ENCODE assay signal across 1 cellular context in genomic region chr21:33848252-33848953, GRCh38.
A peak's percentile ranks its signal among the peaks of the same experiment; 100 is the strongest.
TF ChIP-seq lines count a peak whose summit lies in the region.

No MANE protein-coding gene starts in this region.

TF ChIP-seq in HEK293, 187 proteins besides CTCF, POLR2A, EP300 and RAD21 (continued from another document and continues in another):
- TF ChIP-seq ZNF692 (tag by site-specific recombination; IDR thresholded peaks at IDR 0.05), result no peak
- TF ChIP-seq ZSCAN30 (tag by site-specific recombination; IDR thresholded peaks at IDR 0.05), result no peak
- TF ChIP-seq ZNF792 (tag by site-specific recombination; IDR thresholded peaks at IDR 0.05), result no peak
- peak; percentile 51 for TF ChIP-seq ZBTB17 (tag by site-specific recombination; IDR thresholded peaks at IDR 0.05)
- TF ChIP-seq ZNF121 (tag by site-specific recombination; IDR thresholded peaks at IDR 0.05), result no peak
- TF ChIP-seq ZNF501 (tag by site-specific recombination; IDR thresholded peaks at IDR 0.05), result no peak
- no peak for TF ChIP-seq ZNF624 (tag by site-specific recombination; IDR thresholded peaks at IDR 0.05)
- no peak for TF ChIP-seq ZNF140 (tag by site-specific recombination; IDR thresholded peaks at IDR 0.05)
- no peak for TF ChIP-seq RBAK (tag by site-specific recombination; IDR thresholded peaks at IDR 0.05)
- TF ChIP-seq ZNF398 (tag by site-specific recombination; IDR thresholded peaks at IDR 0.05), result peak; percentile 79
- no peak for TF ChIP-seq ZNF138 (tag by site-specific recombination; IDR thresholded peaks at IDR 0.05; ENCODE audit: borderline replicate concordance)
- no peak for TF ChIP-seq ZNF18 (tag by site-specific recombination; IDR thresholded peaks at IDR 0.05)
- peak; percentile 40; the same call in 1 of the 2 replicates for TF ChIP-seq ZNF639 (tag by site-specific recombination; IDR thresholded peaks at IDR 0.05)
- no peak for TF ChIP-seq ZNF155 (tag by site-specific recombination; IDR thresholded peaks at IDR 0.05)
- no peak for TF ChIP-seq GFI1B (tag by site-specific recombination; IDR thresholded peaks at IDR 0.05)
- TF ChIP-seq ZNF362 (tag by site-specific recombination; IDR thresholded peaks at IDR 0.05), result no peak
- TF ChIP-seq REST (tag by site-specific recombination; IDR thresholded peaks at IDR 0.05), result no peak
- TF ChIP-seq ZNF626 (tag by site-specific recombination; IDR thresholded peaks at IDR 0.05), result no peak
- TF ChIP-seq ZNF394 (tag by site-specific recombination; IDR thresholded peaks at IDR 0.05; ENCODE audit: borderline replicate concordance), result no peak
- no peak for TF ChIP-seq ZNF488 (tag by site-specific recombination; IDR thresholded peaks at IDR 0.05)
- TF ChIP-seq ZNF202 (tag by site-specific recombination; IDR thresholded peaks at IDR 0.05; ENCODE audit: borderline replicate concordance), result no peak
- no peak for TF ChIP-seq ZNF837 (tag by site-specific recombination; IDR thresholded peaks at IDR 0.05)
- peak; percentile 56; the same call in 1 of the 2 replicates for TF ChIP-seq ZNF600 (tag by site-specific recombination; IDR thresholded peaks at IDR 0.05)
- TF ChIP-seq ZNF548 (tag by site-specific recombination; IDR thresholded peaks at IDR 0.05), result no peak
- no peak for TF ChIP-seq ZNF791 (tag by site-specific recombination; IDR thresholded peaks at IDR 0.05)
- no peak for TF ChIP-seq ZNF623 (tag by site-specific recombination; IDR thresholded peaks at IDR 0.05)
- peak; percentile 53; the same call in 1 of the 2 replicates for TF ChIP-seq SP7 (tag by site-specific recombination; IDR thresholded peaks at IDR 0.05)
- no peak for TF ChIP-seq KLF17 (tag by site-specific recombination; IDR thresholded peaks at IDR 0.05)
- peak; percentile 41; the same call in 1 of the 2 replicates for TF ChIP-seq ZNF629 (tag by site-specific recombination; IDR thresholded peaks at IDR 0.05)
- TF ChIP-seq ZSCAN16 (tag by site-specific recombination; IDR thresholded peaks at IDR 0.05), result no peak
- TF ChIP-seq HIC1 (tag by site-specific recombination; IDR thresholded peaks at IDR 0.05), result no peak
- TF ChIP-seq ZNF544 (tag by site-specific recombination; IDR thresholded peaks at IDR 0.05), result no peak
- TF ChIP-seq ZFHX2 (tag by site-specific recombination; conservative IDR thresholded peaks at IDR 0.05), result peak; percentile 92
- no peak for TF ChIP-seq ZNF560 (tag by site-specific recombination; IDR thresholded peaks at IDR 0.05; ENCODE audit: borderline replicate concordance)
- TF ChIP-seq ZNF580 (tag by site-specific recombination; IDR thresholded peaks at IDR 0.05), result no peak
- no peak for TF ChIP-seq MYNN (tag by site-specific recombination; IDR thresholded peaks at IDR 0.05; ENCODE audit: borderline replicate concordance)
- TF ChIP-seq ZNF26 (tag by site-specific recombination; IDR thresholded peaks at IDR 0.05), result no peak
- TF ChIP-seq ZBTB48 (tag by site-specific recombination; IDR thresholded peaks at IDR 0.05), result no peak
- TF ChIP-seq PATZ1 (tag by site-specific recombination; IDR thresholded peaks at IDR 0.05), result peak; percentile 42; the same call in 1 of the 2 replicates
- no peak for TF ChIP-seq ZSCAN4 (tag by site-specific recombination; IDR thresholded peaks at IDR 0.05)
